In genomic region chr11:61969838-61970452, GRCh38 we compare ENCODE assay signal across 10 cellular contexts. TPM values are rescaled to one million over a fixed set of nuclear protein-coding genes. Genes with fewer than 3 reads are reported as not detected.
DNase-seq lines count a peak whose midpoint lies in the region; ATAC-seq and TF ChIP-seq lines count a peak whose summit lies in the region.
"Had no signal": no experiment of that assay in that cellular context is flagged by ENCODE, and none has a peak within 500 bp of the region (broad histone marks: within the 10 kb centered on the region; RNA-seq: fewer than 3 reads in every experiment).

No MANE protein-coding gene starts in this region.

- peak overlapping the region; percentile 97 for H3K27ac Mint-ChIP-seq in HFFc6

- 89 to 97% (median 93%) methylated on average over 1 of the region's 1 CpG for WGBS in spleen, 5 donors

- H3K4me3 ChIP-seq in spleen = peak overlapping the region in 1 of 8 donors; percentile 47
- no peak overlapping the region for H3K4me3 ChIP-seq in BE2C (ENCODE audit: low read depth, low read length)
- H3K4me3 ChIP-seq: HAP-1 had no signal

- TF ChIP-seq CTCF in HFFc6 (IDR thresholded peaks at IDR 0.05) = no peak
- no peak for TF ChIP-seq CTCF in spleen (IDR thresholded peaks at IDR 0.05 in 8 of 11, conservative IDR thresholded peaks at IDR 0.05 in 3 of 11)
- no peak for TF ChIP-seq CTCF in BE2C (IDR thresholded peaks at IDR 0.05; ENCODE audit: low read depth, low read length)

- peaks cover 17% of the 10 kb centered on the region for H3K36me3 Mint-ChIP-seq in HFFc6 (ENCODE audit: low read depth)

- peaks cover 6% of the 10 kb centered on the region for H3K27me3 Mint-ChIP-seq in HFFc6 (ENCODE audit: insufficient read depth)

- no peak for ATAC-seq in HG03378 (IDR thresholded peaks at IDR 0.05; ENCODE audit: unreplicated experiment)

- H3K9me3 ChIP-seq in spleen (no peaks in the 10 kb centered on the region), BE2C (no peaks in the 10 kb centered on the region)
- H3K9me3 ChIP-seq: HAP-1 had no signal

- peak overlapping the region; percentile 38 for H3K4me3 Mint-ChIP-seq in HFFc6

- no peak for TF ChIP-seq POLR2A in spleen (IDR thresholded peaks at IDR 0.05)

- intact Hi-C loops in spleen (cut with DNase I; ENCODE audit: low total_unique reads) = no loop called here

- H3K27ac ChIP-seq in spleen = peak overlapping the region; percentile 72 to 100 (median 99)

- DNase-seq in HFFc6 = peak; percentile 85
- DNase-seq in SKM-1 (lab: John Stamatoyannopoulos, UW; ENCODE audit: unreplicated experiment) = peak; percentile 71
- peak; percentile 74 for DNase-seq in fibroblast of the conjunctiva (ENCODE audit: low read depth)
- DNase-seq in spleen = no peak
- no peak for DNase-seq in NCI-H2171 (lab: John Stamatoyannopoulos, UW)
- no peak for DNase-seq in BE2C
- DNase-seq in NCI-H187 (lab: John Stamatoyannopoulos, UW) = no peak
- DNase-seq: T-helper 9 cell had no signal

- no peaks in the 10 kb centered on the region for H3K9me3 Mint-ChIP-seq in HFFc6

- H3K4me1 ChIP-seq in spleen (peaks cover 46 to 87% (median 75%) of the 10 kb centered on the region in 6 donors), BE2C (peaks cover 11% of the 10 kb centered on the region)

- H3K27me3 ChIP-seq in spleen (replicated peaks in 1 of 7) (no peaks in the 10 kb centered on the region), BE2C (no peaks in the 10 kb centered on the region)

- H3K4me1 Mint-ChIP-seq in HFFc6 (ENCODE audit: low read depth) = peaks cover 68% of the 10 kb centered on the region

- H3K36me3 ChIP-seq in spleen (peaks cover 0 to 15% (median 6%) of the 10 kb centered on the region in 6 donors), BE2C (peaks cover 8% of the 10 kb centered on the region)

RNA-seq across cellular contexts. Expression of gene FTH1, which starts 2.5 kb away (rescaled TPM):
- 1,000 to 10,000 TPM; 2,192 to 2,832 (median 2,637) TPM for total RNA-seq in HFFc6 (2021; fragmentation: NEBNext Ultra II Directional; extraction: Animal tissue kit (Norgen Biotek cat#: 25700))
- total RNA-seq in spleen = 1,000 to 10,000 TPM; 1,915 to 2,864 (median 2,469) TPM
- 1,000 to 10,000 TPM; 2,005 to 3,321 (median 2,533) TPM for polyA plus RNA-seq in spleen
- 1,702 TPM for polyA plus RNA-seq in BE2C (2012; ENCODE audit: insufficient read depth, insufficient read length, low read depth)

RNA-seq across cellular contexts. Expression of gene BEST1, which starts 19.8 kb away (rescaled TPM):
- total RNA-seq in HFFc6 (2021; fragmentation: NEBNext Ultra II Directional; extraction: Animal tissue kit (Norgen Biotek cat#: 25700)) = 1 to 10 TPM in 5 of 6 experiments, under 1 TPM in 1; 0.92 to 2.0 (median 1.9) TPM
- 10 to 100 TPM in 5 of 7 donors, 1 to 10 TPM in 2; 6.8 to 20.4 (median 12.3) TPM for total RNA-seq in spleen
- polyA plus RNA-seq in spleen = 1 to 10 TPM; 2.6 to 4.3 (median 3.0) TPM
- polyA plus RNA-seq in BE2C (2012; ENCODE audit: insufficient read depth, insufficient read length, low read depth) = 1.5 TPM

RNA-seq across cellular contexts. Expression of gene RAB3IL1, which starts 52.6 kb away (rescaled TPM):
- 1 to 10 TPM; 5.3 to 8.8 (median 7.9) TPM for total RNA-seq in HFFc6 (2021; fragmentation: NEBNext Ultra II Directional; extraction: Animal tissue kit (Norgen Biotek cat#: 25700))
- total RNA-seq in spleen = 10 to 100 TPM; 34.3 to 57.1 (median 39.5) TPM
- 10 to 100 TPM in 2 of 3 donors, 1 to 10 TPM in 1; 6.5 to 17.6 (median 14.1) TPM for polyA plus RNA-seq in spleen
- 42.9 TPM for polyA plus RNA-seq in BE2C (2012; ENCODE audit: insufficient read depth, insufficient read length, low read depth)

Comparison
In these comparisons a context has a peak if more than half of its experiments do, and no peak if none do; other contexts are left out.
1. DNase-seq: peak in HFFc6 (single experiment), SKM-1 (single experiment) and fibroblast of the conjunctiva (single experiment); none in spleen (single experiment), NCI-H2171 (single experiment), BE2C (single experiment) and NCI-H187 (0 of 2).